Comparison of ENCODE assay signal across 8 cellular contexts in genomic region chr7:102363549-102364393, GRCh38. TPM values are rescaled to one million over a fixed set of nuclear protein-coding genes. Genes with fewer than 3 reads are reported as not detected.
DNase-seq lines count a peak whose midpoint lies in the region; FAIRE-seq and TF ChIP-seq lines count a peak whose summit lies in the region.
"Not testable (repeated sequence)": the region's sequence is repeated elsewhere in the genome, so short reads cannot be mapped to it uniquely, and the experiment has no call there.

No MANE protein-coding gene starts in this region.

- not testable (repeated sequence) for H3K4ac ChIP-seq in neuronal stem cell (ENCODE audit: low read length)

- WGBS in neuronal stem cell (ENCODE audit: extremely low coverage in 2 of 2, insufficient read length in 2 of 2, insufficient replicate concordance in 1 of 2), 2 donors = no CpG with 5 or more reads among the region's 76 CpGs

- not testable (repeated sequence) for H3K9me3 ChIP-seq in MM.1S (replicated peaks; ENCODE audit: insufficient read depth, low read length); neuronal stem cell (replicated peaks in 1 of 2; ENCODE audit: control insufficient read depth in 2 of 2, insufficient read depth in 1 of 2, low read depth in 1 of 2, low read length in 2 of 2); subcutaneous abdominal adipose tissue (ENCODE audit: control insufficient read depth in 5 of 5, low read length in 5 of 5)

- peak; percentile 97 for DNase-seq in GF-D8 (lab: John Stamatoyannopoulos, UW)
- peak; percentile 99 for DNase-seq in HCEC 1CT
- peak; percentile 100 for DNase-seq in MM.1S
- peak; percentile 96 for DNase-seq in SHP77 treated with DMSO at 0.1 percent for 48 hours (lab: John Stamatoyannopoulos, UW)
- DNase-seq in activated gamma-delta T cell treated with anti-CD3 and anti-CD28 coated beads, Interleukin-2, amount 50 U/mL, for 16 hours (ENCODE audit: low read depth) = peak; percentile 90
- peak; percentile 78 to 81 for DNase-seq in frontal cortex (ENCODE audit: low spot score in 2 of 2)
- DNase-seq in neuronal stem cell (ENCODE audit: low spot score) = peak; percentile 93

- peak overlapping the region; percentile 21 for H3K14ac ChIP-seq in neuronal stem cell (ENCODE audit: low read length)

- H3K18ac ChIP-seq in neuronal stem cell (ENCODE audit: low read length) = peak overlapping the region; percentile 83

- H3K23ac ChIP-seq in neuronal stem cell (ENCODE audit: low read depth, low read length, poor library complexity) = not testable (repeated sequence)

- not testable (repeated sequence) for H3K4me1 ChIP-seq in MM.1S (ENCODE audit: low read length); neuronal stem cell (ENCODE audit: control insufficient read depth in 2 of 2, insufficient read depth in 1 of 2, low read depth in 1 of 2, low read length in 2 of 2); subcutaneous abdominal adipose tissue (ENCODE audit: control insufficient read depth in 5 of 5, insufficient read depth in 5 of 5, low read length in 5 of 5)

- H4K8ac ChIP-seq in neuronal stem cell (ENCODE audit: low read depth, low read length) = not testable (repeated sequence)

- not testable (repeated sequence) for H4K91ac ChIP-seq in neuronal stem cell (ENCODE audit: low read depth, low read length, poor library complexity)

- H4K20me1 ChIP-seq in MM.1S (ENCODE audit: insufficient read depth, low read length) = not testable (repeated sequence)

- not testable (repeated sequence) for H3K27me3 ChIP-seq in MM.1S (replicated peaks; ENCODE audit: insufficient read depth, low read length); neuronal stem cell (ENCODE audit: control insufficient read depth in 3 of 3, insufficient read depth in 3 of 3, low read depth in 1 of 3, low read length in 3 of 3); subcutaneous abdominal adipose tissue (ENCODE audit: control insufficient read depth in 5 of 5, insufficient read depth in 4 of 5, low read length in 5 of 5)

- H2AK5ac ChIP-seq in neuronal stem cell (ENCODE audit: low read depth, low read length) = not testable (repeated sequence)

- H3K79me1 ChIP-seq in neuronal stem cell (ENCODE audit: low read depth, low read length) = not testable (repeated sequence)

- peak overlapping the region; percentile 71 for H3K4me3 ChIP-seq in MM.1S (ENCODE audit: low read length)
- peak overlapping the region; percentile 61 to 86 for H3K4me3 ChIP-seq in neuronal stem cell (ENCODE audit: low read length in 2 of 2)
- peak overlapping the region; percentile 60 to 73 (median 63) for H3K4me3 ChIP-seq in subcutaneous abdominal adipose tissue (ENCODE audit: low read depth in 1 of 5, low read length in 5 of 5)

- H3K27ac ChIP-seq in MM.1S (ENCODE audit: low read length) = peak overlapping the region; percentile 39; the same call in 1 of the 2 replicates
- H3K27ac ChIP-seq in neuronal stem cell (replicated peaks; ENCODE audit: low read length) = peak overlapping the region; percentile 43
- H3K27ac ChIP-seq in subcutaneous abdominal adipose tissue (ENCODE audit: low read depth, low read length) = peak overlapping the region; percentile 65

- H2BK5ac ChIP-seq in neuronal stem cell (ENCODE audit: low read length) = not testable (repeated sequence)

- TF ChIP-seq CTCF in MM.1S (IDR thresholded peaks at IDR 0.05; ENCODE audit: low read length) = peak; percentile 30

- H2BK15ac ChIP-seq in neuronal stem cell (ENCODE audit: low read length) = not testable (repeated sequence)

- H3K79me2 ChIP-seq in MM.1S (ENCODE audit: low read length) = peaks cover 32% of the 10 kb centered on the region

- 0 out of 2 replicates have a peak overlapping the region, but pooled peaks have one; percentile 39 for H2AFZ ChIP-seq in MM.1S (ENCODE audit: low read length)
- peak overlapping the region; percentile 81 for H2AFZ ChIP-seq in neuronal stem cell (ENCODE audit: low read length)

- H3K4me2 ChIP-seq in MM.1S (ENCODE audit: low read depth, low read length) (peak overlapping the region; percentile 21; the same call in 1 of the 2 replicates), neuronal stem cell (ENCODE audit: insufficient read depth, low read length, poor library complexity, severe bottlenecking) (peak overlapping the region; percentile 54)

- not testable (repeated sequence) for H2BK120ac ChIP-seq in neuronal stem cell (ENCODE audit: low read depth, low read length)

- H3K9ac ChIP-seq in MM.1S (ENCODE audit: low read length) (peak overlapping the region; percentile 80), neuronal stem cell (ENCODE audit: low read depth, low read length, poor library complexity) (peak overlapping the region; percentile 86), subcutaneous abdominal adipose tissue (ENCODE audit: low read length in 5 of 5) (peak overlapping the region in 4 of 5 donors; percentile 48 to 74 (median 72))

- FAIRE-seq in frontal cortex (lab: Jason Lieb, UNC) = not testable (repeated sequence)

- not testable (repeated sequence) for H3F3A ChIP-seq in MM.1S (ENCODE audit: insufficient read depth, low read length)

- not testable (repeated sequence) for H3K36me3 ChIP-seq in MM.1S (replicated peaks; ENCODE audit: insufficient read depth, low read length); neuronal stem cell (replicated peaks in 1 of 2; ENCODE audit: control insufficient read depth in 2 of 2, insufficient read depth in 2 of 2, low read length in 2 of 2); subcutaneous abdominal adipose tissue (ENCODE audit: control insufficient read depth in 5 of 5, insufficient read depth in 5 of 5, low read length in 5 of 5)

- not testable (repeated sequence) for H2BK12ac ChIP-seq in neuronal stem cell (ENCODE audit: low read length)

- H3K9me2 ChIP-seq in MM.1S (replicated peaks; ENCODE audit: insufficient read depth, low read length) = not testable (repeated sequence)

RNA-seq across cellular contexts. Expression of gene SPDYE6, which starts 7.5 kb away (rescaled TPM):
- not detected for total RNA-seq in frontal cortex
- polyA plus RNA-seq in neuronal stem cell (2013, experiment 1 of 2) = not detected
- not detected for polyA plus RNA-seq in neuronal stem cell (2013, experiment 2 of 2)

RNA-seq across cellular contexts. Expression of gene PRKRIP1, which starts 32.4 kb away (rescaled TPM):
- total RNA-seq in frontal cortex = 15.5 TPM
- polyA plus RNA-seq in neuronal stem cell (2013, experiment 1 of 2) = 23.3 TPM
- polyA plus RNA-seq in neuronal stem cell (2013, experiment 2 of 2) = 21.4 TPM

Comparison
In these comparisons a context has a peak if more than half of its experiments do, and no peak if none do; other contexts are left out.
1. Peak in every context shown above with its lines: DNase-seq, H3K4me3 ChIP-seq and H3K27ac ChIP-seq.